In the genomic region with DNA sequence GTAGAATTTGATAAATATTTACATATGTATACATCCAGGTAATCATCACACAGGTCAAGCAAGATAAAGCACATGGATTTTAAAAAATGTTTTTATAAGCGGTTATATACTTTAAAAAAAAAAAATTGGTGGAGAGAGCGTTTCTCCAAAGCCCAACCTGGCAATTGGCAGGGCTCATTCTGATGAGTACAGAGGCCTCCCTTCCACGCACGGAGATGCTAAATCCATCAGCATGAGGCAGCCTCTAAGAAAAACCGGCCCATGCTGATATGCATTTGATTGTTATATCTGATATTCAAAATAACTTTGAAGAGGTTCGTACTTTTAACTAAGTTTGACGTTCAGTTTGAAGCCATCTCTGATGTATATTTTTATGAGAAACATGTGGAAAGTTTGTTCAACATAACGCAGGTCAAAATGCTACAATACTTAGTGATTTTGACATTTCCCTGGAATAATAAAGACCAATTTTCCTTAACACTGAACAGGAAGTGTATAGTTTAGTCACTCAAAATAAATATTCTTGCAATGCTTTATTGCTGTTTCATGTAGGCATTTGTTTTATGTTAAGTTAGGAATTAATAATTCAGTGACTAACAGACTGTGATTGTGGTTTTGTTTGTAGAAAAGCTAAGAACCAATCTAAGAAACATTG, we compare ENCODE assay signal across 2 cellular contexts.
TF ChIP-seq lines count a peak whose summit lies in the region.

No MANE protein-coding gene starts in this region.

TF ChIP-seq in A549, 52 proteins besides CTCF, POLR2A, EP300 and RAD21:
- peak; percentile 42; the same call in 1 of the 2 replicates for TF ChIP-seq JUNB (IDR thresholded peaks at IDR 0.05)
- no peak for TF ChIP-seq NPAS2 (CRISPR knock-in tag; IDR thresholded peaks at IDR 0.05; ENCODE audit: borderline replicate concordance)
- TF ChIP-seq GATA3 (IDR thresholded peaks at IDR 0.05; ENCODE audit: borderline replicate concordance), result peak; percentile 48; the same call in 1 of the 2 replicates
- TF ChIP-seq FOSL2 (IDR thresholded peaks at IDR 0.05), result 0 out of 2 replicates have a peak, but pooled peaks have one; percentile 8
- TF ChIP-seq FOSL2 (CRISPR knock-in tag; IDR thresholded peaks at IDR 0.05), result peak; percentile 25; the same call in 1 of the 2 replicates
- TF ChIP-seq POLR2AphosphoS2 (conservative IDR thresholded peaks at IDR 0.05; ENCODE audit: low read length), result no peak
- TF ChIP-seq CEBPB (IDR thresholded peaks at IDR 0.05), result peak in 1 of 2 experiments; percentile 45; a peak in 1 of 4 replicates

TF ChIP-seq in HCT116, 20 proteins besides CTCF, POLR2A, EP300 and RAD21:
- TF ChIP-seq, protein P1, sequence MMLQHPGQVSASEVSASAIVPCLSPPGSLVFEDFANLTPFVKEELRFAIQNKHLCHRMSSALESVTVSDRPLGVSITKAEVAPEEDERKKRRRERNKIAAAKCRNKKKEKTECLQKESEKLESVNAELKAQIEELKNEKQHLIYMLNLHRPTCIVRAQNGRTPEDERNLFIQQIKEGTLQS (IDR thresholded peaks at IDR 0.05), result no peak
- TF ChIP-seq JUND (IDR thresholded peaks at IDR 0.05), result no peak
- TF ChIP-seq SIN3A (IDR thresholded peaks at IDR 0.05; ENCODE audit: low read depth), result no peak
- TF ChIP-seq, protein P2, sequence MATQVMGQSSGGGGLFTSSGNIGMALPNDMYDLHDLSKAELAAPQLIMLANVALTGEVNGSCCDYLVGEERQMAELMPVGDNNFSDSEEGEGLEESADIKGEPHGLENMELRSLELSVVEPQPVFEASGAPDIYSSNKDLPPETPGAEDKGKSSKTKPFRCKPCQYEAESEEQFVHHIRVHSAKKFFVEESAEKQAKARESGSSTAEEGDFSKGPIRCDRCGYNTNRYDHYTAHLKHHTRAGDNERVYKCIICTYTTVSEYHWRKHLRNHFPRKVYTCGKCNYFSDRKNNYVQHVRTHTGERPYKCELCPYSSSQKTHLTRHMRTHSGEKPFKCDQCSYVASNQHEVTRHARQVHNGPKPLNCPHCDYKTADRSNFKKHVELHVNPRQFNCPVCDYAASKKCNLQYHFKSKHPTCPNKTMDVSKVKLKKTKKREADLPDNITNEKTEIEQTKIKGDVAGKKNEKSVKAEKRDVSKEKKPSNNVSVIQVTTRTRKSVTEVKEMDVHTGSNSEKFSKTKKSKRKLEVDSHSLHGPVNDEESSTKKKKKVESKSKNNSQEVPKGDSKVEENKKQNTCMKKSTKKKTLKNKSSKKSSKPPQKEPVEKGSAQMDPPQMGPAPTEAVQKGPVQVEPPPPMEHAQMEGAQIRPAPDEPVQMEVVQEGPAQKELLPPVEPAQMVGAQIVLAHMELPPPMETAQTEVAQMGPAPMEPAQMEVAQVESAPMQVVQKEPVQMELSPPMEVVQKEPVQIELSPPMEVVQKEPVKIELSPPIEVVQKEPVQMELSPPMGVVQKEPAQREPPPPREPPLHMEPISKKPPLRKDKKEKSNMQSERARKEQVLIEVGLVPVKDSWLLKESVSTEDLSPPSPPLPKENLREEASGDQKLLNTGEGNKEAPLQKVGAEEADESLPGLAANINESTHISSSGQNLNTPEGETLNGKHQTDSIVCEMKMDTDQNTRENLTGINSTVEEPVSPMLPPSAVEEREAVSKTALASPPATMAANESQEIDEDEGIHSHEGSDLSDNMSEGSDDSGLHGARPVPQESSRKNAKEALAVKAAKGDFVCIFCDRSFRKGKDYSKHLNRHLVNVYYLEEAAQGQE (IDR thresholded peaks at IDR 0.05; ENCODE audit: low read depth), result no peak
- TF ChIP-seq SRF (IDR thresholded peaks at IDR 0.05; ENCODE audit: low read depth), result no peak
- TF ChIP-seq FOSL1 (IDR thresholded peaks at IDR 0.05; ENCODE audit: low read depth), result no peak
- TF ChIP-seq EGR1 (IDR thresholded peaks at IDR 0.05; ENCODE audit: low read depth), result no peak
- TF ChIP-seq ELF1 (IDR thresholded peaks at IDR 0.05; ENCODE audit: borderline replicate concordance, low read depth), result no peak
